17 cellular contexts compared by ENCODE assay signal in the genomic region with DNA sequence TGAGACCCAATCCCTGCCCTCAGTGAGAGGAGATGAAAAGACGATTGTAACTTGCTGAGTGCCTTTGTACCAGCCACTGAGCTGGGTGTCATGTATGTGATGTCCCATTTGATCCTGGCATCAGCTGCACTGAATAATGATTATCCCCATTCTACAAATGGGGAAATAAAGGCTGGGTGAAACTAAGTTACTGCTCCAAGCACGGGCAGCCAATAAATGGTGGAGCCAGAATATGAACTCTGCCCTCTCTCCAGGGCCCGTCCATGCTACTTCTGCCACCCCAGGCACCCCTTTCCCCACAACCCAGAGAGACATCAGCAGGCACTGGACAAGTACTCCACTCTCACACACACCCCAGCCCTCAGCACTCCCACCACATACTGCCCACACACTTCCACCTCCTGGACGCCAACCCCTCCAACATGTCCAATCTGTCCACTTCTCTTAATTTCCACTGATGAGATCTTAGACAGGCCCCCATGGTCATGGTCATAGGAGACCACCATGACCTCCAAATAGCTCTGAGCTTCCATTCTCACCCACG.
A peak's percentile ranks its signal among the peaks of the same experiment; 100 is the strongest.
DNase-seq lines count a peak whose midpoint lies in the region; ATAC-seq and TF ChIP-seq lines count a peak whose summit lies in the region.
"Had no signal": no experiment of that assay in that cellular context is flagged by ENCODE, and none has a peak within 500 bp of the region (broad histone marks: within the 10 kb centered on the region; RNA-seq: fewer than 3 reads in every experiment).

No MANE protein-coding gene starts in this region.

- H3K9ac ChIP-seq in skeletal muscle tissue (ENCODE audit: low read depth in 1 of 3, low read length in 3 of 3), result peak overlapping the region in 1 of 3 donors; percentile 16

- H3K27me3 Mint-ChIP-seq in GM23338 (ENCODE audit: insufficient read depth, low read depth, poor library complexity), result peaks cover 7% of the 10 kb centered on the region

- H3K4me1 ChIP-seq in right atrium auricular region (no peaks in the 10 kb centered on the region), esophagus muscularis mucosa (peaks cover 0 to 3% (median 1%) of the 10 kb centered on the region in 4 donors), skeletal muscle tissue (ENCODE audit: control insufficient read depth in 3 of 3, insufficient read depth in 3 of 3, low read length in 3 of 3) (peaks cover 0 to 5% (median 2%) of the 10 kb centered on the region in 3 donors), GM23338 (ENCODE audit: insufficient read depth) (no peaks in the 10 kb centered on the region)
- H3K4me1 ChIP-seq: A549, HAP-1 had no signal

- H3K27me3 ChIP-seq in right atrium auricular region, result no peaks in the 10 kb centered on the region
- H3K27me3 ChIP-seq in esophagus muscularis mucosa, result no peaks in the 10 kb centered on the region
- peaks cover 0 to 5% (median 0%) of the 10 kb centered on the region in 3 donors for H3K27me3 ChIP-seq in skeletal muscle tissue (ENCODE audit: control insufficient read depth in 3 of 3, insufficient read depth in 3 of 3, low read length in 3 of 3)
- H3K27me3 ChIP-seq in GM23338 (ENCODE audit: insufficient read depth), result no peaks in the 10 kb centered on the region
- H3K27me3 ChIP-seq: SJSA1 had no signal

- no peak overlapping the region for H3K4me2 ChIP-seq in GM23338
- H3K4me2 ChIP-seq: A549 had no signal

- no peaks in the 10 kb centered on the region for H4K20me1 ChIP-seq in GM23338 (replicated peaks; ENCODE audit: insufficient read depth)

- H3K36me3 ChIP-seq in right atrium auricular region (no peaks in the 10 kb centered on the region), esophagus muscularis mucosa (no peaks in the 10 kb centered on the region), skeletal muscle tissue (ENCODE audit: control insufficient read depth in 3 of 3, insufficient read depth in 3 of 3, low read length in 3 of 3) (no peaks in the 10 kb centered on the region), GM23338 (ENCODE audit: insufficient read depth) (no peaks in the 10 kb centered on the region)
- H3K36me3 ChIP-seq: HAP-1, SJSA1 had no signal

- H3K36me3 Mint-ChIP-seq in GM23338 (ENCODE audit: low read depth), result no peaks in the 10 kb centered on the region; the same call in 2 of the 3 replicates
- H3K36me3 Mint-ChIP-seq: CD14-positive monocyte had no signal

- H3K27ac Mint-ChIP-seq in GM23338, result no peak overlapping the region
- H3K27ac Mint-ChIP-seq: CD14-positive monocyte had no signal

- peak; percentile 13 for DNase-seq in right atrium auricular region (ENCODE audit: low spot score)
- DNase-seq in left cardiac atrium, result no peak
- peak; percentile 89 for DNase-seq in esophagus muscularis mucosa (ENCODE audit: extremely low spot score)
- no peak for DNase-seq in NCI-H128 (lab: John Stamatoyannopoulos, UW; ENCODE audit: unreplicated experiment)
- DNase-seq in GM23338 (ENCODE audit: low spot score), result no peak
- DNase-seq: NCI-H1105 treated with DMSO at 0.1 percent for 48 hours, NCI-H187, NCI-H526 treated with DMSO at 0.1 percent for 48 hours, OCI-M1, RPMI8226 had no signal

- 97% methylated on average over 5 of the region's 5 CpGs for WGBS in esophagus muscularis mucosa

- H3K4me3 Mint-ChIP-seq in GM23338, result no peak overlapping the region
- H3K4me3 Mint-ChIP-seq: CD14-positive monocyte had no signal

- no peaks in the 10 kb centered on the region for H3K9me3 ChIP-seq in right atrium auricular region
- no peaks in the 10 kb centered on the region for H3K9me3 ChIP-seq in esophagus muscularis mucosa
- no peaks in the 10 kb centered on the region for H3K9me3 ChIP-seq in skeletal muscle tissue (ENCODE audit: control insufficient read depth in 3 of 3, low read length in 3 of 3)
- H3K9me3 ChIP-seq: A549, HAP-1, SJSA1 had no signal

- no peak for TF ChIP-seq CTCF in right atrium auricular region (IDR thresholded peaks at IDR 0.05)
- no peak for TF ChIP-seq CTCF in esophagus muscularis mucosa (IDR thresholded peaks at IDR 0.05)
- no peak for TF ChIP-seq CTCF in GM23338 (conservative IDR thresholded peaks at IDR 0.05; ENCODE audit: low read depth in 2 of 2)

- H3K4me3 ChIP-seq in right atrium auricular region, result no peak overlapping the region
- H3K4me3 ChIP-seq in esophagus muscularis mucosa, result no peak overlapping the region
- no peak overlapping the region for H3K4me3 ChIP-seq in skeletal muscle tissue (ENCODE audit: low read length in 3 of 3)
- H3K4me3 ChIP-seq in GM23338, result no peak overlapping the region
- H3K4me3 ChIP-seq: A549, HAP-1, SJSA1 had no signal

- H3F3A ChIP-seq in GM23338 (replicated peaks; ENCODE audit: low read depth), result no peaks in the 10 kb centered on the region

- ATAC-seq in left cardiac atrium (no peak), HG03039 (IDR thresholded peaks at IDR 0.05; ENCODE audit: unreplicated experiment) (no peak), HG03135 (IDR thresholded peaks at IDR 0.05; ENCODE audit: unreplicated experiment) (no peak), GM23338 (no peak)

- H3K79me2 ChIP-seq in GM23338 (replicated peaks; ENCODE audit: insufficient read depth), result no peaks in the 10 kb centered on the region

- peaks cover 10% of the 10 kb centered on the region; the same call in 1 of the 2 replicates for H3K9me2 ChIP-seq in GM23338 (ENCODE audit: insufficient read depth)

- TF ChIP-seq POLR2A in esophagus muscularis mucosa (IDR thresholded peaks at IDR 0.05; ENCODE audit: low read depth), result no peak

- H3K9me3 Mint-ChIP-seq in GM23338, result no peaks in the 10 kb centered on the region; the same call in 2 of the 3 replicates

- H3K27ac ChIP-seq in right atrium auricular region (no peak overlapping the region), esophagus muscularis mucosa (replicated peaks in 1 of 4) (no peak overlapping the region), skeletal muscle tissue (ENCODE audit: low read depth, low read length) (peak overlapping the region; percentile 25), GM23338 (ENCODE audit: low read depth) (no peak overlapping the region)
- H3K27ac ChIP-seq: A549 had no signal

- no peak for TF ChIP-seq EP300 in esophagus muscularis mucosa (IDR thresholded peaks at IDR 0.05)

- H2AFZ ChIP-seq in GM23338, result no peak overlapping the region

- intact Hi-C loops in left cardiac atrium (cut with DNase I), result no loop called here
- intact Hi-C loops in esophagus muscularis mucosa (cut with DNase I), result no loop called here

- peaks cover 6% of the 10 kb centered on the region for H3K4me1 Mint-ChIP-seq in GM23338
- H3K4me1 Mint-ChIP-seq: CD14-positive monocyte had no signal

TF ChIP-seq in GM23338, 12 proteins besides CTCF, POLR2A, EP300 and RAD21 (continues in another document):
- TF ChIP-seq, protein P1, sequence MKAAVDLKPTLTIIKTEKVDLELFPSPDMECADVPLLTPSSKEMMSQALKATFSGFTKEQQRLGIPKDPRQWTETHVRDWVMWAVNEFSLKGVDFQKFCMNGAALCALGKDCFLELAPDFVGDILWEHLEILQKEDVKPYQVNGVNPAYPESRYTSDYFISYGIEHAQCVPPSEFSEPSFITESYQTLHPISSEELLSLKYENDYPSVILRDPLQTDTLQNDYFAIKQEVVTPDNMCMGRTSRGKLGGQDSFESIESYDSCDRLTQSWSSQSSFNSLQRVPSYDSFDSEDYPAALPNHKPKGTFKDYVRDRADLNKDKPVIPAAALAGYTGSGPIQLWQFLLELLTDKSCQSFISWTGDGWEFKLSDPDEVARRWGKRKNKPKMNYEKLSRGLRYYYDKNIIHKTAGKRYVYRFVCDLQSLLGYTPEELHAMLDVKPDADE (IDR thresholded peaks at IDR 0.05), result no peak

Comparison
In these comparisons a context has a peak if more than half of its experiments do, and no peak if none do; other contexts are left out.
1. DNase-seq: peak in right atrium auricular region (single experiment) and esophagus muscularis mucosa (single experiment); none in left cardiac atrium (single experiment), NCI-H128 (single experiment) and GM23338 (single experiment).